1 cellular context compared by ENCODE assay signal in genomic region chr9:81609782-81610738, GRCh38.
TF ChIP-seq lines count a peak whose summit lies in the region.

No MANE protein-coding gene starts in this region.

TF ChIP-seq in HepG2, 621 proteins besides CTCF, POLR2A, EP300 and RAD21 (continued from another document):
- TF ChIP-seq DNMT3B (CRISPR knock-in tag; conservative IDR thresholded peaks at IDR 0.05) (no peak), HNRNPUL1 (IDR thresholded peaks at IDR 0.05; ENCODE audit: low read depth, low read length) (no peak), ZFYVE20 (CRISPR knock-in tag; IDR thresholded peaks at IDR 0.05; ENCODE audit: borderline replicate concordance, low read depth) (no peak), ZNF230 (CRISPR knock-in tag; IDR thresholded peaks at IDR 0.05) (no peak), CAMTA2 (CRISPR knock-in tag; IDR thresholded peaks at IDR 0.05; ENCODE audit: borderline replicate concordance) (no peak), DMAP1 (CRISPR knock-in tag; IDR thresholded peaks at IDR 0.05) (peak; percentile 71; the same call in 1 of the 2 replicates), ZNF24 (IDR thresholded peaks at IDR 0.05) (no peak), CHCHD3 (CRISPR knock-in tag; IDR thresholded peaks at IDR 0.05) (no peak), U2AF2 (IDR thresholded peaks at IDR 0.05; ENCODE audit: low read depth, low read length) (no peak), ASH2L (IDR thresholded peaks at IDR 0.05; ENCODE audit: insufficient read length, low read depth, low read length) (no peak), CBFB (CRISPR knock-in tag; IDR thresholded peaks at IDR 0.05) (peak; percentile 79; the same call in 1 of the 2 replicates), PRPF4 (IDR thresholded peaks at IDR 0.05; ENCODE audit: low read depth, low read length, poor library complexity, severe bottlenecking) (no peak), ZNF296 (CRISPR knock-in tag; conservative IDR thresholded peaks at IDR 0.05) (no peak), ZNF639 (CRISPR knock-in tag; conservative IDR thresholded peaks at IDR 0.05) (no peak), ADNP (CRISPR knock-in tag; IDR thresholded peaks at IDR 0.05) (no peak), EEA1 (CRISPR knock-in tag; IDR thresholded peaks at IDR 0.05; ENCODE audit: borderline replicate concordance) (no peak), ATF5 (CRISPR knock-in tag; IDR thresholded peaks at IDR 0.05; ENCODE audit: low read depth) (no peak)
